Comparison of ENCODE assay signal across 1 cellular context in the genomic region with DNA sequence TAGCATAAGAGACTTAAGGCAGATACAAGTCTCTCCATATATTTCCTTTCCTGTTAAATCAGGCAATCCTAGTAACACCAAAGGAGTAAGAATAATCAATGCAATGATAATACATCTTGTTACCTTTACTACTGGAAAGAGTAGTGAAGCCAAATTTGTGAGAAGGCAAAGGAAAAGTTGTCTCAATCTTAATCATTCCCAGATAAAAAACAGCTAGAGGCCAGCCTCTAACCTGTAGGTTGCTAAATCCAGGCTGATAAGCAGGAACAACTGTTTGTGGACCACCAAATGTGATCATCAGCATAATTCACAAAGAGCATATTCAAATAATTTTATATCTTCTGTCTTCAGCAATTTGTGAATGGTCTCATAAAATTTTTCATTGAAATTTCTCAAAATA.
TF ChIP-seq lines count a peak whose summit lies in the region.

No MANE protein-coding gene starts in this region.

TF ChIP-seq in GM23338, 12 proteins besides CTCF, POLR2A, EP300 and RAD21 (continued from another document):
- TF ChIP-seq, protein P1, sequence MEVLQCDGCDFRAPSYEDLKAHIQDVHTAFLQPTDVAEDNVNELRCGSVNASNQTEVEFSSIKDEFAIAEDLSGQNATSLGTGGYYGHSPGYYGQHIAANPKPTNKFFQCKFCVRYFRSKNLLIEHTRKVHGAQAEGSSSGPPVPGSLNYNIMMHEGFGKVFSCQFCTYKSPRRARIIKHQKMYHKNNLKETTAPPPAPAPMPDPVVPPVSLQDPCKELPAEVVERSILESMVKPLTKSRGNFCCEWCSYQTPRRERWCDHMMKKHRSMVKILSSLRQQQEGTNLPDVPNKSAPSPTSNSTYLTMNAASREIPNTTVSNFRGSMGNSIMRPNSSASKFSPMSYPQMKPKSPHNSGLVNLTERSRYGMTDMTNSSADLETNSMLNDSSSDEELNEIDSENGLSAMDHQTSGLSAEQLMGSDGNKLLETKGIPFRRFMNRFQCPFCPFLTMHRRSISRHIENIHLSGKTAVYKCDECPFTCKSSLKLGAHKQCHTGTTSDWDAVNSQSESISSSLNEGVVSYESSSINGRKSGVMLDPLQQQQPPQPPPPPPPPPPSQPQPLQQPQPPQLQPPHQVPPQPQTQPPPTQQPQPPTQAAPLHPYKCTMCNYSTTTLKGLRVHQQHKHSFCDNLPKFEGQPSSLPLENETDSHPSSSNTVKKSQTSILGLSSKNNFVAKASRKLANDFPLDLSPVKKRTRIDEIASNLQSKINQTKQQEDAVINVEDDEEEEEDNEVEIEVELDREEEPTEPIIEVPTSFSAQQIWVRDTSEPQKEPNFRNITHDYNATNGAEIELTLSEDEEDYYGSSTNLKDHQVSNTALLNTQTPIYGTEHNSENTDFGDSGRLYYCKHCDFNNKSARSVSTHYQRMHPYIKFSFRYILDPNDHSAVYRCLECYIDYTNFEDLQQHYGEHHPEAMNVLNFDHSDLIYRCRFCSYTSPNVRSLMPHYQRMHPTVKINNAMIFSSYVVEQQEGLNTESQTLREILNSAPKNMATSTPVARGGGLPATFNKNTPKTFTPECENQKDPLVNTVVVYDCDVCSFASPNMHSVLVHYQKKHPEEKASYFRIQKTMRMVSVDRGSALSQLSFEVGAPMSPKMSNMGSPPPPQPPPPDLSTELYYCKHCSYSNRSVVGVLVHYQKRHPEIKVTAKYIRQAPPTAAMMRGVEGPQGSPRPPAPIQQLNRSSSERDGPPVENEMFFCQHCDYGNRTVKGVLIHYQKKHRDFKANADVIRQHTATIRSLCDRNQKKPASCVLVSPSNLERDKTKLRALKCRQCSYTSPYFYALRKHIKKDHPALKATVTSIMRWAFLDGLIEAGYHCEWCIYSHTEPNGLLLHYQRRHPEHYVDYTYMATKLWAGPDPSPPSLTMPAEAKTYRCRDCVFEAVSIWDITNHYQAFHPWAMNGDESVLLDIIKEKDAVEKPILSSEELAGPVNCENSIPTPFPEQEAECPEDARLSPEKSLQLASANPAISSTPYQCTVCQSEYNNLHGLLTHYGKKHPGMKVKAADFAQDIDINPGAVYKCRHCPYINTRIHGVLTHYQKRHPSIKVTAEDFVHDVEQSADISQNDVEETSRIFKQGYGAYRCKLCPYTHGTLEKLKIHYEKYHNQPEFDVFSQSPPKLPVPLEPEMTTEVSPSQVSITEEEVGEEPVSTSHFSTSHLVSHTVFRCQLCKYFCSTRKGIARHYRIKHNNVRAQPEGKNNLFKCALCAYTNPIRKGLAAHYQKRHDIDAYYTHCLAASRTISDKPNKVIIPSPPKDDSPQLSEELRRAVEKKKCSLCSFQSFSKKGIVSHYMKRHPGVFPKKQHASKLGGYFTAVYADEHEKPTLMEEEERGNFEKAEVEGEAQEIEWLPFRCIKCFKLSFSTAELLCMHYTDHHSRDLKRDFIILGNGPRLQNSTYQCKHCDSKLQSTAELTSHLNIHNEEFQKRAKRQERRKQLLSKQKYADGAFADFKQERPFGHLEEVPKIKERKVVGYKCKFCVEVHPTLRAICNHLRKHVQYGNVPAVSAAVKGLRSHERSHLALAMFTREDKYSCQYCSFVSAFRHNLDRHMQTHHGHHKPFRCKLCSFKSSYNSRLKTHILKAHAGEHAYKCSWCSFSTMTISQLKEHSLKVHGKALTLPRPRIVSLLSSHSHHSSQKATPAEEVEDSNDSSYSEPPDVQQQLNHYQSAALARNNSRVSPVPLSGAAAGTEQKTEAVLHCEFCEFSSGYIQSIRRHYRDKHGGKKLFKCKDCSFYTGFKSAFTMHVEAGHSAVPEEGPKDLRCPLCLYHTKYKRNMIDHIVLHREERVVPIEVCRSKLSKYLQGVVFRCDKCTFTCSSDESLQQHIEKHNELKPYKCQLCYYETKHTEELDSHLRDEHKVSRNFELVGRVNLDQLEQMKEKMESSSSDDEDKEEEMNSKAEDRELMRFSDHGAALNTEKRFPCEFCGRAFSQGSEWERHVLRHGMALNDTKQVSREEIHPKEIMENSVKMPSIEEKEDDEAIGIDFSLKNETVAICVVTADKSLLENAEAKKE (CRISPR knock-in tag; IDR thresholded peaks at IDR 0.05), result no peak
